18 cellular contexts compared by ENCODE assay signal in genomic region chr12:1324099-1324498, GRCh38.
A peak's percentile ranks its signal among the peaks of the same experiment; 100 is the strongest.
DNase-seq lines count a peak whose midpoint lies in the region; ATAC-seq, FAIRE-seq and TF ChIP-seq lines count a peak whose summit lies in the region.
"Had no signal": no experiment of that assay in that cellular context is flagged by ENCODE, and none has a peak within 500 bp of the region (broad histone marks: within the 10 kb centered on the region; RNA-seq: fewer than 3 reads in every experiment).

No MANE protein-coding gene starts in this region.

- POLR2A ChIA-PET in K562 (lab: Yijun Ruan, JAX): no interaction called here

- no peaks in the 10 kb centered on the region for H3K9me3 ChIP-seq in K562 (replicated peaks; ENCODE audit: control insufficient read depth, insufficient read depth, low read depth, low read length)
- H3K9me3 ChIP-seq: Caco-2 had no signal

- H3K9ac ChIP-seq in K562 (ENCODE audit: insufficient read depth in 1 of 2, low read depth in 2 of 2, low read length in 2 of 2) (no peak overlapping the region), mesendoderm (ENCODE audit: low read length) (no peak overlapping the region)
- H3K9ac ChIP-seq: GM23248 had no signal

- peak overlapping the region; percentile 68; the same call in 1 of the 3 replicates for H3K27ac ChIP-seq in K562 (ENCODE audit: extremely low read depth, low read depth, low read length)
- H3K27ac ChIP-seq in mesendoderm (ENCODE audit: low read depth, low read length): peak overlapping the region; percentile 25
- H3K27ac ChIP-seq: GM23248 had no signal

- no peaks in the 10 kb centered on the region for H3K9me1 ChIP-seq in K562 (ENCODE audit: control insufficient read depth, insufficient read depth, low read length)

- no peak overlapping the region for H2AK5ac ChIP-seq in mesendoderm (ENCODE audit: low read length)

- no TSS peak for BruUV-seq in K562 (replicated peaks; lab: Mats Ljungman, UMichigan)

- peaks cover 8 to 29% of the 10 kb centered on the region in 2 experiments for H3K4me1 ChIP-seq in K562 (replicated peaks in 1 of 2; ENCODE audit: control insufficient read depth in 2 of 2, insufficient read depth in 2 of 2, low read length in 2 of 2)
- H3K4me1 ChIP-seq in mesendoderm (ENCODE audit: control insufficient read depth, low read depth, low read length): peaks cover 4% of the 10 kb centered on the region
- H3K4me1 ChIP-seq: Caco-2 had no signal

- no peak overlapping the region for H2BK120ac ChIP-seq in mesendoderm (ENCODE audit: low read depth, low read length)

- H3K4me2 ChIP-seq in K562 (ENCODE audit: insufficient read depth, low read length): no peak overlapping the region
- H3K4me2 ChIP-seq in mesendoderm (ENCODE audit: low read length): no peak overlapping the region

- H2AFZ ChIP-seq in K562 (ENCODE audit: low read depth, low read length): peak overlapping the region; percentile 65; the same call in 1 of the 2 replicates
- H2AFZ ChIP-seq: GM23248 had no signal

- no peak for TF ChIP-seq EP300 in K562 (IDR thresholded peaks at IDR 0.05; ENCODE audit: low read length)

- H3K36me3 ChIP-seq in K562 (ENCODE audit: control insufficient read depth, insufficient read depth, low read length): no peaks in the 10 kb centered on the region
- H3K36me3 ChIP-seq in mesendoderm (ENCODE audit: control insufficient read depth, insufficient read depth, low read length): no peaks in the 10 kb centered on the region

- FAIRE-seq in H54 (lab: Jason Lieb, UNC) (peak; percentile 43), K562 (lab: Jason Lieb, UNC) (peak; percentile 61)
- FAIRE-seq: G401.6, GM12892, H1 had no signal

- TF ChIP-seq CTCF in K562 (IDR thresholded peaks at IDR 0.05 in 2 of 3, conservative IDR thresholded peaks at IDR 0.05 in 1 of 3; ENCODE audit: insufficient read depth in 2 of 3, low read depth in 1 of 3, low read length in 3 of 3): no peak

- no peak overlapping the region for H4K8ac ChIP-seq in mesendoderm (ENCODE audit: low read depth, low read length)

- H4K5ac ChIP-seq in mesendoderm (ENCODE audit: low read length): no peak overlapping the region

- H3K4me3 ChIP-seq in K562 (no peak overlapping the region), mesendoderm (ENCODE audit: low read length) (no peak overlapping the region)
- H3K4me3 ChIP-seq: GM23248 had no signal

- 52% methylated on average over 4 of the region's 4 CpGs for WGBS in K562 (ENCODE audit: insufficient coverage, low coverage, missing lambda C conversion rate)
- WGBS in mesendoderm (ENCODE audit: extremely low coverage, insufficient coverage, low lambda C conversion rate): no CpG with 5 or more reads among the region's 4 CpGs

- no peak for TF ChIP-seq POLR2A in H54 (IDR thresholded peaks at IDR 0.05; ENCODE audit: low read depth, low read length)
- no peak for TF ChIP-seq POLR2A in K562 (conservative IDR thresholded peaks at IDR 0.05)

- no peak for TF ChIP-seq RAD21 in K562 (CRISPR knock-in tag; conservative IDR thresholded peaks at IDR 0.05 in 1 of 2, IDR thresholded peaks at IDR 0.05 in 1 of 2)

- no peaks in the 10 kb centered on the region for H3K79me2 ChIP-seq in K562 (ENCODE audit: control insufficient read depth, insufficient read depth, low read length)
- H3K79me2 ChIP-seq in mesendoderm (ENCODE audit: control insufficient read depth, insufficient read depth, low read length): no peaks in the 10 kb centered on the region

- H3K18ac ChIP-seq in mesendoderm (ENCODE audit: low read length): peak overlapping the region; percentile 51

- no peaks in the 10 kb centered on the region for H4K20me1 ChIP-seq in K562 (replicated peaks; ENCODE audit: control insufficient read depth, insufficient read depth, low read length)

- H3K23ac ChIP-seq in mesendoderm (ENCODE audit: low read length): no peak overlapping the region

- in situ Hi-C loops in K562 (cut with MboI): no loop called here

- no peak overlapping the region for H2BK5ac ChIP-seq in mesendoderm (ENCODE audit: low read length)

- no peaks in the 10 kb centered on the region for H3K79me1 ChIP-seq in mesendoderm (ENCODE audit: low read length)

- ATAC-seq in K562 (peak; percentile 32; the same call in 1 of the 3 replicates), GM21381 (IDR thresholded peaks at IDR 0.05; ENCODE audit: unreplicated experiment) (no peak)
- ATAC-seq: CD8-positive, alpha-beta T cell; HCT116 had no signal

- H2BK15ac ChIP-seq in mesendoderm (replicated peaks; ENCODE audit: low read depth): no peak overlapping the region

- H3K56ac ChIP-seq in mesendoderm (ENCODE audit: low read length): no peak overlapping the region

- intact Hi-C loops in K562 (cut with micrococcal nuclease): no loop called here

- no peaks in the 10 kb centered on the region for H3K27me3 ChIP-seq in K562 (ENCODE audit: control insufficient read depth in 2 of 2, insufficient read depth in 2 of 2, low read length in 2 of 2)
- no peaks in the 10 kb centered on the region for H3K27me3 ChIP-seq in mesendoderm (ENCODE audit: insufficient read depth, low read length, poor library complexity)

- H3K4ac ChIP-seq in mesendoderm (ENCODE audit: low read depth, low read length): no peak overlapping the region

- CTCF ChIA-PET in K562 (lab: Yijun Ruan, JAX; ENCODE audit: low intra/inter-chr PET ratio): no interaction called here

- DNase-seq in H54 (ENCODE audit: insufficient read length, low spot score) (no peak), K562 (ENCODE audit: extremely low read depth in 1 of 4, low spot score in 3 of 4) (no peak), mesendoderm (peak; percentile 79), hepatic stellate cell (ENCODE audit: low spot score) (no peak), NCI-H748 treated with DMSO at 0.1 percent for 48 hours (lab: John Stamatoyannopoulos, UW) (no peak)
- DNase-seq: C1 segment of cervical spinal cord; Caco-2; CD4-positive, CD25-positive, alpha-beta regulatory T cell; CD8-positive, alpha-beta T cell; DMS153; DND-41; GM23248; H9 had no signal

TF ChIP-seq in K562, 482 proteins besides CTCF, POLR2A, EP300 and RAD21:
- TF ChIP-seq, protein P1, sequence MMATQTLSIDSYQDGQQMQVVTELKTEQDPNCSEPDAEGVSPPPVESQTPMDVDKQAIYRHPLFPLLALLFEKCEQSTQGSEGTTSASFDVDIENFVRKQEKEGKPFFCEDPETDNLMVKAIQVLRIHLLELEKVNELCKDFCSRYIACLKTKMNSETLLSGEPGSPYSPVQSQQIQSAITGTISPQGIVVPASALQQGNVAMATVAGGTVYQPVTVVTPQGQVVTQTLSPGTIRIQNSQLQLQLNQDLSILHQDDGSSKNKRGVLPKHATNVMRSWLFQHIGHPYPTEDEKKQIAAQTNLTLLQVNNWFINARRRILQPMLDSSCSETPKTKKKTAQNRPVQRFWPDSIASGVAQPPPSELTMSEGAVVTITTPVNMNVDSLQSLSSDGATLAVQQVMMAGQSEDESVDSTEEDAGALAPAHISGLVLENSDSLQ (IDR thresholded peaks at IDR 0.05): peak; percentile 22; the same call in 1 of the 2 replicates
- TF ChIP-seq ZNF24 (IDR thresholded peaks at IDR 0.05) (peak; percentile 33; the same call in 1 of the 2 replicates), SMARCC2 (IDR thresholded peaks at IDR 0.05; ENCODE audit: low read depth) (no peak)
